Comparison of ENCODE assay signal across 8 cellular contexts in the genomic region with DNA sequence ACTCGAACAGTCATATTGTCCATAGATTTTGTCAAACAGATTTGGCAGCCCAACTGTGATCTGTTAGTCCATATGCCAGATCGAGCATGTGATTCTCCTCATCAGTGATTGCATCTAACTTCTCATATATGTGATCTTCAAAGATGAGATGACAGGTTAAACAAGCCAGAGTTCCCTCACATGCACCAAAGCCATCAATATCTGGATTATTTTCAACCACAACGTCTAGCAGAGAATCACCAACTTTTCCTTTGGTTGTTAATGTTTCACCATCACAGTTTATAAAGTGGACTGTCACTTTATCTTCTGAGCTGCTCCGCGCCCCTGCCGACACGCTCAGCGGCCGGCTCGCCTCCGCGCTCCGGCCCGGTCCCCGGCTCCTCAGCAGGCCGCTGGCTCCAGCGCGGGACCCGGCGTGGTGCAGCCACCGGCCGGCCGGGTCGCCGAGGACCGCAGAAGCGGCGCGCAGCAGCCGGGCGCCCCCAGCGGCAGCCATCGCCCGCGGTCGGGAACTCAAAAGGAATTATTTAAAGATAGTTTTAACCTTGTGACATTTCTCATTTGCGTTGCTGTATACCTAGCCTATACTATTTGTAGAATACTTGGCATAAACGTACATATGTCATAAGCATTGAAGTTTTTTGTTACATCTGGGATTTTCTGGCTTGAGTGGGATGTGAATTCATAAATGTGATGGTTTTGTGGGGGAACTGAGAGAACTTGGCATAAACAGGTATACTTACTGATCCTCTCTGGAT. TPM values are rescaled to one million over a fixed set of nuclear protein-coding genes. Genes with fewer than 3 reads are reported as not detected.
DNase-seq lines count a peak whose midpoint lies in the region; ATAC-seq and TF ChIP-seq lines count a peak whose summit lies in the region.

No MANE protein-coding gene starts in this region.

- intact Hi-C loops in adrenal gland (cut with DNase I): loop anchor here in 1 of 2 donors (10.0 kb wide), 1 partner anchor 161 kb away; no protein-coding TSS in a partner anchor

- no peaks in the 10 kb centered on the region for H3K9me3 ChIP-seq in adrenal gland (replicated peaks in 1 of 3)

- DNase-seq in EH (ENCODE audit: low read depth) (peak; percentile 62), NAMALWA (ENCODE audit: low spot score) (peak; percentile 67), adrenal gland (peak; percentile 44 to 78 (median 64)), hepatic stellate cell (ENCODE audit: low spot score) (peak; percentile 38), DMS 273 (lab: John Stamatoyannopoulos, UW; ENCODE audit: unreplicated experiment) (no peak)
- DNase-seq in stimulated activated CD4-positive, alpha-beta T cell treated with anti-CD3 and anti-CD28 coated beads, Interleukin-4, amount 100 ng/mL, for 1 hour: peak; percentile 31
- no peak for DNase-seq in NK-92 treated with Interleukin-12 subunit alpha and Interleukin-12 subunit beta, amount 100 ng/mL, for 24 hours (lab: John Stamatoyannopoulos, UW)

- H3K36me3 ChIP-seq in adrenal gland (replicated peaks in 1 of 2): peaks cover 0 to 43% of the 10 kb centered on the region in 2 donors

- H3K27ac ChIP-seq in adrenal gland: peak overlapping the region in 2 of 5 donors; percentile 7 to 54

- no peak for TF ChIP-seq POLR2A in adrenal gland (IDR thresholded peaks at IDR 0.05)

- H3K27me3 ChIP-seq in adrenal gland: no peaks in the 10 kb centered on the region

- H3K4me3 ChIP-seq in adrenal gland: no peak overlapping the region

- 18 to 30% (median 25%) methylated on average over 17 to 38 of the region's 38 CpGs for WGBS in adrenal gland, 4 donors

- ATAC-seq in HG03039 (IDR thresholded peaks at IDR 0.05; ENCODE audit: unreplicated experiment): no peak

- H3K4me1 ChIP-seq in adrenal gland (replicated peaks in 1 of 2): peaks cover 0 to 8% of the 10 kb centered on the region in 2 donors

- TF ChIP-seq CTCF in adrenal gland (IDR thresholded peaks at IDR 0.05): peak in 5 of 6 experiments; percentile 38 to 83 (median 70)

RNA-seq across cellular contexts. Expression of a gene that starts 40.1 kb away (rescaled TPM):
- 100 to 1,000 TPM; 145 to 404 (median 203) TPM for total RNA-seq in adrenal gland
- 100 to 1,000 TPM; 433 to 586 (median 473) TPM for polyA plus RNA-seq in adrenal gland

Comparison
In these comparisons a context has a peak if more than half of its experiments do, and no peak if none do; other contexts are left out.
1. DNase-seq: peak in EH (single experiment), NAMALWA (single experiment), adrenal gland (7 of 7), hepatic stellate cell (single experiment) and stimulated activated CD4-positive, alpha-beta T cell treated with anti-CD3 and anti-CD28 coated beads, Interleukin-4, amount 100 ng/mL, for 1 hour (single experiment); none in DMS 273 (single experiment) and NK-92 treated with Interleukin-12 subunit alpha and Interleukin-12 subunit beta, amount 100 ng/mL, for 24 hours (single experiment).